Comparison of ENCODE assay signal across 23 cellular contexts in genomic region chr10:119055472-119055871, GRCh38. TPM values are rescaled to one million over a fixed set of nuclear protein-coding genes. Genes with fewer than 3 reads are reported as not detected.
"Had no signal": no experiment of that assay in that cellular context is flagged by ENCODE, and none has a peak within 500 bp of the region (broad histone marks: within the 10 kb centered on the region; RNA-seq: fewer than 3 reads in every experiment).

No MANE protein-coding gene starts in this region.

- H3K9me3 ChIP-seq: esophagus muscularis mucosa, gastroesophageal sphincter, heart left ventricle, left lung, lower lobe of right lung had no signal

- DNase-seq: dermis blood vessel endothelial cell; dorsolateral prefrontal cortex; effector CD4-positive, alpha-beta T cell; effector memory CD4-positive, alpha-beta T cell; foreskin keratinocyte; heart left ventricle; hypothalamus; immature natural killer cell; islet precursor cell; kidney; kidney glomerular epithelial cell; left lung; left ventricle myocardium superior; lower lobe of right lung; mesenchymal stem cell; naive thymus-derived CD4-positive, alpha-beta T cell had no signal

- ATAC-seq: foreskin keratinocyte; gastroesophageal sphincter; heart left ventricle; left lung; left ventricle myocardium superior; lower lobe of right lung; naive thymus-derived CD4-positive, alpha-beta T cell had no signal

- H3K4me1 ChIP-seq: esophagus muscularis mucosa, foreskin keratinocyte, gastroesophageal sphincter, heart left ventricle, left lung, lower lobe of right lung had no signal

- FAIRE-seq: endothelial cell of umbilical vein, frontal cortex, kidney had no signal

- H3K27ac Mint-ChIP-seq: immature natural killer cell, mesothelial cell of epicardium had no signal

- H3K27me3 Mint-ChIP-seq: naive thymus-derived CD4-positive, alpha-beta T cell had no signal

- H3K27ac ChIP-seq: coronary artery, dorsolateral prefrontal cortex, esophagus muscularis mucosa, foreskin keratinocyte, gastroesophageal sphincter, heart left ventricle, hepatocyte, left lung, lower lobe of right lung had no signal

- H3K4me3 ChIP-seq: coronary artery, dorsolateral prefrontal cortex, esophagus muscularis mucosa, gastroesophageal sphincter, heart left ventricle, hepatocyte, left lung, lower lobe of right lung had no signal

- H3K27me3 ChIP-seq: dorsolateral prefrontal cortex, esophagus muscularis mucosa, foreskin keratinocyte, gastroesophageal sphincter, heart left ventricle, hepatocyte, left lung had no signal

- H3K4me3 Mint-ChIP-seq: immature natural killer cell; mesothelial cell of epicardium; naive thymus-derived CD4-positive, alpha-beta T cell had no signal

RNA-seq across cellular contexts. Expression of gene NANOS1, which starts 26.0 kb away (rescaled TPM):
- polyA plus RNA-seq: naive thymus-derived CD4-positive, alpha-beta T cell had no signal
